ENCODE assay signal across 8 cellular contexts in the genomic region with DNA sequence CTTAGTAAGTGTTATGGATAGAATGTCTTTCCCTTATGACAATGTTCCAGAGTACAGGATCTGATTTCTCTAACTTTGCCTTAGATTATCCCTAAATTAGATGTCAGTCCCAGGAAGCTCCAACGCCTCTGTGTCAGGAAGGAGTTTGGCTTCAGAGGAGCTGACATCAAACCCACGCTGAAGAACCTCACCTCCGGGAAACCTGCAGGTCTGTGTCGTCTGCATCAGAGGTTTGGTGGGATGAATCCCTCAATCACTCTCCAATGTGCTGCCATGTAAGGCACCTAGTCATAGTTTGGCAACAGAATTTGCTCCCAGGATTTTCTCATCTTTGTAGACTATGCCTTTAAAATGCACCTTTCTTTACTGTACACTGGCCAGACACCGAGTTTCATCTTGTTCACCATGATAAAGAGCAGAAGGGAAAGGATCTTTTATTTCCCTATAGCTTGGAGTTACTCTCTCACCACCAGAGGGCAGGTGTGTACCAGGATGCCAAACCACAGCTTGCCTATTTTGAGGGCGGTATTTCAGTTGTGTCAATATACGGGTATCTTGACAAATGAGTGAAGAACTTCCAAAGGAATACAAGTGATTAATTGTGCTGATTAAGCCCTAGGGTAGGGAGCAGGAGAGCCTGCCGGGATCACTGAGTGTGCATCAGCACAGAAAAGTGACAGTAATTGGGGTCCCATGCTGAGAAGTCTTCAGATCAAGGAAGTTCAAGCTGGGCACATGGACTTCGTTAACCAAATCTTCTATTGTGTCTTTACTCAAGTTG. TPM values are rescaled to one million over a fixed set of nuclear protein-coding genes. Genes with fewer than 3 reads are reported as not detected.
DNase-seq lines count a peak whose midpoint lies in the region; ATAC-seq, FAIRE-seq and TF ChIP-seq lines count a peak whose summit lies in the region.

No MANE protein-coding gene starts in this region.

- H3K79me2 ChIP-seq in mesendoderm (ENCODE audit: control insufficient read depth, insufficient read depth, low read length) = no peaks in the 10 kb centered on the region

- H3K9ac ChIP-seq in mesendoderm (ENCODE audit: low read length) = no peak overlapping the region

- H2AK5ac ChIP-seq in mesendoderm (ENCODE audit: low read length) = no peak overlapping the region

- no peak overlapping the region for H2BK5ac ChIP-seq in mesendoderm (ENCODE audit: low read length)

- H3K9me3 ChIP-seq in WERI-Rb-1 (ENCODE audit: severe bottlenecking) = no peaks in the 10 kb centered on the region

- H3K23ac ChIP-seq in mesendoderm (ENCODE audit: low read length) = no peak overlapping the region

- H3K4me1 ChIP-seq in mesendoderm (ENCODE audit: control insufficient read depth, low read depth, low read length) = no peaks in the 10 kb centered on the region

- H3K4me3 ChIP-seq in GM12864 (ENCODE audit: low read depth, low read length) (no peak overlapping the region), WERI-Rb-1 (ENCODE audit: low read depth, low read length) (no peak overlapping the region), mesendoderm (ENCODE audit: low read length) (no peak overlapping the region)

- FAIRE-seq in A204.1 (lab: Jason Lieb, UNC) = peak; percentile 90

- WGBS in mesendoderm (ENCODE audit: extremely low coverage, insufficient coverage, low lambda C conversion rate) = no CpG with 5 or more reads among the region's 9 CpGs

- no peak overlapping the region for H3K18ac ChIP-seq in mesendoderm (ENCODE audit: low read length)

- H2BK120ac ChIP-seq in mesendoderm (ENCODE audit: low read depth, low read length) = no peak overlapping the region

- H3K36me3 ChIP-seq in WERI-Rb-1 (no peaks in the 10 kb centered on the region), mesendoderm (ENCODE audit: control insufficient read depth, insufficient read depth, low read length) (no peaks in the 10 kb centered on the region)

- DNase-seq in GM12864 (ENCODE audit: low read depth) (peak; percentile 22), NCI-H1930 (lab: John Stamatoyannopoulos, UW) (peak; percentile 5 to 8), WERI-Rb-1 (peak; percentile 62), ecto neural progenitor cell (ENCODE audit: low spot score) (peak; percentile 67), mesendoderm (peak; percentile 75), substantia nigra (lab: John Stamatoyannopoulos, UW) (peak in 42 of 49 donors; percentile 1 to 70 (median 34))

- H3K27ac ChIP-seq in WERI-Rb-1 = no peak overlapping the region
- no peak overlapping the region for H3K27ac ChIP-seq in mesendoderm (ENCODE audit: low read depth, low read length)
- H3K27ac ChIP-seq in substantia nigra (ENCODE audit: low read depth, low read length, poor library complexity, severe bottlenecking) = no peak overlapping the region

- H2BK15ac ChIP-seq in mesendoderm (replicated peaks; ENCODE audit: low read depth) = no peak overlapping the region

- no peak overlapping the region for H4K5ac ChIP-seq in mesendoderm (ENCODE audit: low read length)

- TF ChIP-seq CTCF in GM12864 (IDR thresholded peaks at IDR 0.05; ENCODE audit: low read depth, low read length, missing control alignments) (peak; percentile 77), WERI-Rb-1 (IDR thresholded peaks at IDR 0.05; ENCODE audit: low read depth, low read length) (peak; percentile 74)

- H3K4me2 ChIP-seq in mesendoderm (ENCODE audit: low read length) = no peak overlapping the region

- peak overlapping the region; percentile 44 for H3K56ac ChIP-seq in mesendoderm (ENCODE audit: low read length)

- no peak overlapping the region for H4K8ac ChIP-seq in mesendoderm (ENCODE audit: low read depth, low read length)

- H3K27me3 ChIP-seq in WERI-Rb-1 (ENCODE audit: insufficient read depth, low read depth, severe bottlenecking) (no peaks in the 10 kb centered on the region), mesendoderm (ENCODE audit: insufficient read depth, low read length, poor library complexity) (no peaks in the 10 kb centered on the region)

- no peak overlapping the region for H3K4ac ChIP-seq in mesendoderm (ENCODE audit: low read depth, low read length)

- H3K79me1 ChIP-seq in mesendoderm (ENCODE audit: low read length) = no peaks in the 10 kb centered on the region

- peak; percentile 61 for ATAC-seq in HG02588 (IDR thresholded peaks at IDR 0.05; ENCODE audit: unreplicated experiment)

RNA-seq across cellular contexts. Expression of gene MINAR2, which starts 23.4 kb away (rescaled TPM):
- polyA plus RNA-seq in mesendoderm (2013, experiment 1 of 2) = 0.10 TPM
- 0.07 TPM for polyA plus RNA-seq in mesendoderm (2013, experiment 2 of 2)

Comparison
In these comparisons a context has a peak if more than half of its experiments do, and no peak if none do; other contexts are left out.
1. DNase-seq: peak in every context shown above with its lines; median percentile 75 in mesendoderm; 67 in ecto neural progenitor cell; 62 in WERI-Rb-1; 34 in substantia nigra; 22 in GM12864; 6 in NCI-H1930.